15 cellular contexts compared by ENCODE assay signal in the genomic region with DNA sequence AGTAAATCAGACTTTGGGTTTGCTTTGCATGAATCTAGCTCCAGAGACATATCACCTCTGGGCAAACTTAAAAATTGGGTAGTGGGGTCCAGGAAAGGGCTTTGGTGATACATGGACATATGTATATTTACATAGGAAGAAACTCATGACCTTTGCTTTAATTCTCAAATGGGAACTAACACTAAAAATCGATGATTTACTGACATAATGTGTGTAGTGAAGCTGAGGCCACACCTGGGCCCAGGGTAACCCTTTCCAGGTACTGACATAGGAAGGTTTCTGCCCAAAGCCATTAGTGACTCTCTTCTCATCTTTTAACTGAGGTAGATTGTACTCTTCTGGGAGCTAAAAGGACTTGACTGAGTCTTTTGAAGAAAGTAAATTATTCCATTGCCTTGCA.
"Had no signal": no experiment of that assay in that cellular context is flagged by ENCODE, and none has a peak within 500 bp of the region (broad histone marks: within the 10 kb centered on the region; RNA-seq: fewer than 3 reads in every experiment).

No MANE protein-coding gene starts in this region.

- H3K36me3 ChIP-seq: thyroid gland, upper lobe of left lung, uterus had no signal

- H3K27me3 Mint-ChIP-seq: dendritic cell treated with granulocyte-macrophage colony-stimulating factor and Interleukin-4, amounts not matched to agents 40 ng/mL and 50 ng/mL, for 4 days; naive thymus-derived CD8-positive, alpha-beta T cell; progenitor cell of endocrine pancreas had no signal

- ATAC-seq: foreskin keratinocyte; left colon; mucosa of descending colon; naive thymus-derived CD8-positive, alpha-beta T cell; right cardiac atrium had no signal

- H3K27ac ChIP-seq: foreskin keratinocyte, upper lobe of left lung, uterus had no signal

- H3K4me2 ChIP-seq: smooth muscle cell had no signal

- H3K4me3 ChIP-seq: mucosa of descending colon, smooth muscle cell, thyroid gland, upper lobe of left lung, uterus had no signal

- H3K9me3 Mint-ChIP-seq: dendritic cell treated with granulocyte-macrophage colony-stimulating factor and Interleukin-4, amounts not matched to agents 40 ng/mL and 50 ng/mL, for 4 days had no signal

- H3K4me1 ChIP-seq: uterus had no signal

- DNase-seq: foreskin keratinocyte; left colon; mammary epithelial cell; mucosa of descending colon; naive thymus-derived CD8-positive, alpha-beta T cell; right cardiac atrium; stimulated activated CD4-positive, alpha-beta T cell treated with anti-CD3 and anti-CD28 coated beads, Interleukin-2, amount 100 ng/mL, for 48 hours; stimulated activated naive CD4-positive, alpha-beta T cell treated with Interleukin-2 at 50 U/mL for 16 hours; thyroid gland; upper lobe of left lung; uterus had no signal

- H3K27ac Mint-ChIP-seq: dendritic cell treated with granulocyte-macrophage colony-stimulating factor and Interleukin-4, amounts not matched to agents 40 ng/mL and 50 ng/mL, for 4 days; naive thymus-derived CD8-positive, alpha-beta T cell; progenitor cell of endocrine pancreas had no signal

- H3K9me3 ChIP-seq: mucosa of descending colon, thyroid gland, upper lobe of left lung, uterus had no signal

- H3K27me3 ChIP-seq: foreskin keratinocyte, thyroid gland, upper lobe of left lung, uterus had no signal

- H3K4me3 Mint-ChIP-seq: dendritic cell treated with granulocyte-macrophage colony-stimulating factor and Interleukin-4, amounts not matched to agents 40 ng/mL and 50 ng/mL, for 4 days; naive thymus-derived CD8-positive, alpha-beta T cell; neural crest cell had no signal
